Comparison of ENCODE assay signal across 1 cellular context in the genomic region with DNA sequence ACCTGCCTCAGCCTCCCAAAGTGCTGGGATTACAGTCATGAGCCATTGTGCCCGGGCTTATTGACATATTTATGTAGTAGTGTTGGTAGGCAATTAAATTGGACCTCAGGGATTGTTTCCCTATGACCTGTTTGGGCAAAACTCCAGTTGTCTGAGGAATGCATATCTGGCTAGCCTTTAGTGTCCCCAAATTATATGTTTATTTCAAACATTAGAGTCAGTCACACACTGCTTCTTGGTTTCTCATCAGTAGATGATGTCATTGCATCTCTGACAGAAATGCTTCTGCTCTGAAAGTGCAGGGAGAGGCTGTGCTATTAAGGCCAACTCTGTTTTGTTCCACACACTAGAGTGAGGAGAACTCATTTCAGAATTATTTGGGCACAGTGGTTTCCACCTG.
TF ChIP-seq lines count a peak whose summit lies in the region.

No MANE protein-coding gene starts in this region.

TF ChIP-seq in HEK293, 187 proteins besides CTCF, POLR2A, EP300 and RAD21 (continued from another document):
- TF ChIP-seq ZNF302 (tag by site-specific recombination; IDR thresholded peaks at IDR 0.05; ENCODE audit: low read depth), result no peak
- no peak for TF ChIP-seq SP3 (tag by site-specific recombination; IDR thresholded peaks at IDR 0.05)
- TF ChIP-seq KLF17 (tag by site-specific recombination; IDR thresholded peaks at IDR 0.05), result no peak; the same call in 1 of the 2 replicates
